Comparison of ENCODE assay signal across 20 cellular contexts in genomic region chr13:19622189-19622588, GRCh38.
"Had no signal": no experiment of that assay in that cellular context is flagged by ENCODE, and none has a peak within 500 bp of the region (broad histone marks: within the 10 kb centered on the region; RNA-seq: fewer than 3 reads in every experiment).

No MANE protein-coding gene starts in this region.

- H3K27ac Mint-ChIP-seq: activated CD4-positive, alpha-beta T cell treated with anti-CD3 and anti-CD28 coated beads, Interleukin-2, amount 10 ng/mL, durations not matched to agents 7 days and 5 days; activated CD8-positive, alpha-beta memory T cell treated with anti-CD3 and anti-CD28 coated beads, Interleukin-2, amount 10 ng/mL, durations not matched to agents 7 days and 5 days; activated CD8-positive, alpha-beta T cell treated with anti-CD3 and anti-CD28 coated beads for 36 hours; activated naive CD8-positive, alpha-beta T cell; activated T-helper 17 cell treated with anti-CD3 and anti-CD28 coated beads, Interleukin-2, amount 50 U/mL, for 72 hours; memory B cell; nephron; type B pancreatic cell had no signal

- H3K4me3 Mint-ChIP-seq: activated CD4-positive, alpha-beta T cell treated with anti-CD3 and anti-CD28 coated beads, Interleukin-2, amount 10 ng/mL, durations not matched to agents 7 days and 5 days; activated CD8-positive, alpha-beta memory T cell treated with anti-CD3 and anti-CD28 coated beads, Interleukin-2, amount 10 ng/mL, durations not matched to agents 7 days and 5 days; activated CD8-positive, alpha-beta T cell treated with anti-CD3 and anti-CD28 coated beads for 36 hours; activated naive CD8-positive, alpha-beta T cell; activated T-helper 17 cell treated with anti-CD3 and anti-CD28 coated beads, Interleukin-2, amount 50 U/mL, for 72 hours; central memory CD8-positive, alpha-beta T cell; memory B cell; nephron; type B pancreatic cell had no signal

- H3K36me3 Mint-ChIP-seq: activated CD8-positive, alpha-beta memory T cell treated with anti-CD3 and anti-CD28 coated beads, Interleukin-2, amount 10 ng/mL, durations not matched to agents 7 days and 5 days had no signal

- H3K4me1 Mint-ChIP-seq: activated CD4-positive, alpha-beta T cell treated with anti-CD3 and anti-CD28 coated beads, Interleukin-2, amount 10 ng/mL, durations not matched to agents 7 days and 5 days; activated CD8-positive, alpha-beta memory T cell treated with anti-CD3 and anti-CD28 coated beads, Interleukin-2, amount 10 ng/mL, durations not matched to agents 7 days and 5 days; central memory CD8-positive, alpha-beta T cell; memory B cell had no signal

- DNase-seq: activated CD4-positive, alpha-beta T cell treated with anti-CD3 and anti-CD28 coated beads, Interleukin-2, amount 10 ng/mL, durations not matched to agents 7 days and 5 days; activated CD4-positive, CD25-positive, alpha-beta regulatory T cell treated with anti-CD3 and anti-CD28 coated beads, Interleukin-2, amount 50 U/mL, for 72 hours; activated CD8-positive, alpha-beta memory T cell treated with anti-CD3 and anti-CD28 coated beads, Interleukin-2, amount 10 ng/mL, durations not matched to agents 7 days and 5 days; activated CD8-positive, alpha-beta T cell treated with anti-CD3 and anti-CD28 coated beads for 36 hours; activated T-cell treated with anti-CD3 and anti-CD28 coated beads, Interleukin-2, amount 50 U/mL, for 1 hour; adrenal gland; brain microvascular endothelial cell; effector memory CD4-positive, alpha-beta T cell; glutamatergic neuron; ovary; spleen; stimulated activated CD4-positive, alpha-beta T cell treated with anti-CD3 and anti-CD28 coated beads, Interleukin-4, amount 100 ng/mL, for 1 hour; stimulated activated naive CD4-positive, alpha-beta T cell had no signal

- ATAC-seq: activated CD8-positive, alpha-beta memory T cell treated with anti-CD3 and anti-CD28 coated beads, Interleukin-2, amount 10 ng/mL, durations not matched to agents 7 days and 5 days; activated CD8-positive, alpha-beta T cell treated with anti-CD3 and anti-CD28 coated beads for 36 hours; activated T-helper 17 cell treated with anti-CD3 and anti-CD28 coated beads, Interleukin-2, amount 50 U/mL, for 72 hours; esophagus mucosa had no signal

- H3K27me3 Mint-ChIP-seq: type B pancreatic cell had no signal

- H3K9me3 Mint-ChIP-seq: activated CD4-positive, alpha-beta T cell treated with anti-CD3 and anti-CD28 coated beads, Interleukin-2, amount 10 ng/mL, durations not matched to agents 7 days and 5 days; central memory CD8-positive, alpha-beta T cell had no signal
